Comparison of ENCODE assay signal across 19 cellular contexts in the genomic region with DNA sequence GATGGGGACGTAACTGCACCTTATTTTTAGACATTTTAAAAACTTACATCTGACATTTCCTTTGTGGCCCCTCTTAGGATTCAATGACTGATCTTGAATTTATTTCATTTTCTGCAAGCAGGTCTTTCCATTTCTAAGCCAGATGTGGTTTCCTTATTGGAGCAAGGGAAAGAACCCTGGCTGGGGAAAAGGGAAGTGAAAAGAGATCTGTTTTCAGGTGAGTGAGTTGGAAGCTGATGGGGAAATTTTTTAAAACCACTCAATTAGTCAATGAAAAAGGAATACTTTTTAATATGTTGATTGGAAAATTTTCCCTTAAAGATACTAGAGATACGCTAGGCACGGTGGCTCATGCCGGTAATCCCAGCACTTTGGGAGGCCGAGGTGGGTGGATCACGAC.
"Had no signal": no experiment of that assay in that cellular context is flagged by ENCODE, and none has a peak within 500 bp of the region (broad histone marks: within the 10 kb centered on the region; RNA-seq: fewer than 3 reads in every experiment).

No MANE protein-coding gene starts in this region.

- H3K27me3 ChIP-seq: breast epithelium, left lung, neutrophil, stomach, testis had no signal

- H3K9ac ChIP-seq: parathyroid adenoma had no signal

- H3K27ac ChIP-seq: breast epithelium, left lung, neutrophil, parathyroid adenoma, stomach, testis had no signal

- H3K4me3 Mint-ChIP-seq: activated naive CD8-positive, alpha-beta T cell treated with anti-CD3 and anti-CD28 coated beads, Interleukin-2, amount 50 U/mL, for 24 hours; activated T-helper 1 cell treated with anti-CD3 and anti-CD28 coated beads, Interleukin-12 subunit alpha, Interleukin-12 subunit beta, Interleukin-2, Interleukin-4 antibody, amounts not matched to agents 30 ng/mL and 10 ng/mL and 1 ng/mL, durations not matched to agents 14 hours and 24 hours and 36 hours; T-helper 1 cell treated with Interleukin-12 subunit alpha and Interleukin-12 subunit beta and Interleukin-4 antibody, amounts not matched to agents 30 μg/mL and 1 μg/mL, for 36 hours had no signal

- DNase-seq: activated naive CD8-positive, alpha-beta T cell treated with anti-CD3 and anti-CD28 coated beads, Interleukin-2, amount 50 U/mL, for 24 hours; activated T-cell treated with anti-CD3 and anti-CD28 coated beads for 4 hours; aorta; cortex of kidney; head of caudate nucleus; left lung; mammary epithelial cell; midbrain; stimulated activated CD4-positive, alpha-beta T cell treated with anti-CD3 and anti-CD28 coated beads, Interleukin-12 subunit alpha, Interleukin-12 subunit beta, amount 100 ng/mL, for 4 hours; stimulated activated CD4-positive, alpha-beta T cell treated with anti-CD3 and anti-CD28 coated beads, Interleukin-2, amount 100 ng/mL, for 24 hours; stomach; testis had no signal

- H3K27ac Mint-ChIP-seq: activated naive CD8-positive, alpha-beta T cell treated with anti-CD3 and anti-CD28 coated beads, Interleukin-2, amount 50 U/mL, for 24 hours; activated T-helper 1 cell treated with anti-CD3 and anti-CD28 coated beads, Interleukin-12 subunit alpha, Interleukin-12 subunit beta, Interleukin-2, Interleukin-4 antibody, amounts not matched to agents 30 ng/mL and 10 ng/mL and 1 ng/mL, durations not matched to agents 14 hours and 24 hours and 36 hours; T-helper 1 cell treated with Interleukin-12 subunit alpha and Interleukin-12 subunit beta and Interleukin-4 antibody, amounts not matched to agents 30 μg/mL and 1 μg/mL, for 36 hours; type B pancreatic cell had no signal

- H3K27me3 Mint-ChIP-seq: activated naive CD8-positive, alpha-beta T cell treated with anti-CD3 and anti-CD28 coated beads, Interleukin-2, amount 50 U/mL, for 24 hours; type B pancreatic cell had no signal

- H3K4me1 ChIP-seq: breast epithelium had no signal

- H3K4me3 ChIP-seq: breast epithelium, left lung, stomach, testis had no signal

- ATAC-seq: activated CD4-positive, CD25-positive, alpha-beta regulatory T cell treated with anti-CD3 and anti-CD28 coated beads, Interleukin-2, amount 50 U/mL, for 24 hours; activated naive CD8-positive, alpha-beta T cell treated with anti-CD3 and anti-CD28 coated beads, Interleukin-2, amount 50 U/mL, for 24 hours; left lung had no signal

- H3K9me3 ChIP-seq: testis had no signal
